Comparison of ENCODE assay signal across 8 cellular contexts in genomic region chr2:170817247-170817998, GRCh38. TPM values are rescaled to one million over a fixed set of nuclear protein-coding genes. Genes with fewer than 3 reads are reported as not detected.
A peak's percentile ranks its signal among the peaks of the same experiment; 100 is the strongest.
DNase-seq lines count a peak whose midpoint lies in the region; ATAC-seq and TF ChIP-seq lines count a peak whose summit lies in the region.

No MANE protein-coding gene starts in this region.

- peak overlapping the region; percentile 64 for H3K4me3 Mint-ChIP-seq in activated CD4-positive, alpha-beta memory T cell treated with anti-CD3 and anti-CD28 coated beads for 36 hours

- peaks cover 2% of the 10 kb centered on the region for H3K36me3 Mint-ChIP-seq in activated CD4-positive, alpha-beta memory T cell treated with anti-CD3 and anti-CD28 coated beads for 36 hours

- peak; percentile 3 for ATAC-seq in sciatic nerve
- no peak for ATAC-seq in HG03025 (IDR thresholded peaks at IDR 0.05; ENCODE audit: low FRiP score, unreplicated experiment)

- in situ Hi-C loops in Caki2 (cut with HindIII; ENCODE audit: low pct_unique_long_range_greater_than_20kb, low sequenced_read_pairs), result no loop called here

- intact Hi-C loops in activated CD4-positive, alpha-beta memory T cell treated with anti-CD3 and anti-CD28 coated beads for 36 hours (cut with micrococcal nuclease), result loop anchor here (2.0 to 10.0 kb wide), 3 partner anchors 47 to 883 kb away; partner anchors contain the start of gene ERICH2
- intact Hi-C loops in sciatic nerve (cut with DNase I), result loop anchor here (10.0 kb wide), 1 partner anchor 423 kb away; no protein-coding TSS in a partner anchor

- peaks cover 84% of the 10 kb centered on the region for H3K27me3 Mint-ChIP-seq in activated CD4-positive, alpha-beta memory T cell treated with anti-CD3 and anti-CD28 coated beads for 36 hours

- TF ChIP-seq CTCF in fibroblast of villous mesenchyme (IDR thresholded peaks at IDR 0.05; ENCODE audit: insufficient read depth, low read depth, low read length), result no peak

- peak overlapping the region; percentile 35 for H3K4me3 ChIP-seq in fibroblast of villous mesenchyme (ENCODE audit: low read depth, low read length)

- CTCF ChIA-PET in activated CD4-positive, alpha-beta memory T cell treated with anti-CD3 and anti-CD28 coated beads for 36 hours (lab: Charles Lee), result interaction anchor here (0.6 to 2.5 kb wide), 11 partner anchors 8 to 587 kb away, joined by 3 to 22 read pairs (median 4); partner anchors contain the start of gene SP5

- DNase-seq in Caki2 (ENCODE audit: low read depth) (peak; percentile 46), HT1080 (ENCODE audit: low read depth) (peak; percentile 16), fibroblast of villous mesenchyme (ENCODE audit: low read depth) (peak; percentile 18), sciatic nerve (ENCODE audit: low spot score) (no peak), KG1 (lab: John Stamatoyannopoulos, UW) (no peak), H4 (ENCODE audit: low spot score) (no peak)
- peak; percentile 30 for DNase-seq in activated CD4-positive, alpha-beta memory T cell treated with anti-CD3 and anti-CD28 coated beads for 36 hours

- no peaks in the 10 kb centered on the region for H3K9me3 Mint-ChIP-seq in activated CD4-positive, alpha-beta memory T cell treated with anti-CD3 and anti-CD28 coated beads for 36 hours

- peaks cover 57% of the 10 kb centered on the region for H3K4me1 Mint-ChIP-seq in activated CD4-positive, alpha-beta memory T cell treated with anti-CD3 and anti-CD28 coated beads for 36 hours (ENCODE audit: low read depth)

- H3K27ac Mint-ChIP-seq in activated CD4-positive, alpha-beta memory T cell treated with anti-CD3 and anti-CD28 coated beads for 36 hours, result no peak overlapping the region

- POLR2A ChIA-PET in activated CD4-positive, alpha-beta memory T cell treated with anti-CD3 and anti-CD28 coated beads for 36 hours (lab: Charles Lee), result no interaction called here

RNA-seq across cellular contexts. Expression of gene GAD1, which starts 0.7 kb away (rescaled TPM):
- total RNA-seq in Caki2 (2014; rRNA removed; shearing (Covaris generic); ENCODE audit: low replicate concordance), result 4.4 and 5.6 TPM in 2 replicates
- 2.4 and 3.7 TPM in 2 replicates for total RNA-seq in HT1080 (2014; rRNA removed; shearing (Covaris generic))
- 2.4 and 3.7 TPM in 2 replicates for polyA plus RNA-seq in HT1080 (2015; cell fraction: cytosol; rRNA removed)
- 6.6 and 7.5 TPM in 2 replicates for polyA plus RNA-seq in HT1080 (2015; cell fraction: nucleus; rRNA removed)
- total RNA-seq in activated CD4-positive, alpha-beta memory T cell treated with anti-CD3 and anti-CD28 coated beads for 36 hours, result 1 to 10 TPM; 2.6 to 2.9 TPM
- total RNA-seq in fibroblast of villous mesenchyme, result 0.32 TPM in 1 of 2 replicates, not detected in the other
- 0.36 TPM for total RNA-seq in sciatic nerve
- 2.2 and 4.3 TPM in 2 replicates for total RNA-seq in H4 (2014; rRNA removed; shearing (Covaris generic))

RNA-seq across cellular contexts. Expression of gene ERICH2, which starts 47.2 kb away (rescaled TPM):
- total RNA-seq in Caki2 (2014; rRNA removed; shearing (Covaris generic); ENCODE audit: low replicate concordance), result not detected in 2 replicates
- total RNA-seq in HT1080 (2014; rRNA removed; shearing (Covaris generic)), result not detected in 2 replicates
- 0.20 TPM in 1 of 2 replicates, not detected in the other for polyA plus RNA-seq in HT1080 (2015; cell fraction: cytosol; rRNA removed)
- polyA plus RNA-seq in HT1080 (2015; cell fraction: nucleus; rRNA removed), result not detected in 2 replicates
- total RNA-seq in activated CD4-positive, alpha-beta memory T cell treated with anti-CD3 and anti-CD28 coated beads for 36 hours, result not detected
- total RNA-seq in fibroblast of villous mesenchyme (not detected in 2 replicates), sciatic nerve (0.85 TPM)
- 0.68 and 1.1 TPM in 2 replicates for total RNA-seq in H4 (2014; rRNA removed; shearing (Covaris generic))

Comparison
In these comparisons a context has a peak if more than half of its experiments do, and no peak if none do; other contexts are left out.
1. DNase-seq: peak in Caki2 (single experiment), HT1080 (single experiment), activated CD4-positive, alpha-beta memory T cell treated with anti-CD3 and anti-CD28 coated beads for 36 hours (single experiment) and fibroblast of villous mesenchyme (single experiment); none in sciatic nerve (single experiment), KG1 (single experiment) and H4 (single experiment).